ENCODE assay signal across 19 cellular contexts in genomic region chr1:243890576-243890975, GRCh38. TPM values are rescaled to one million over a fixed set of nuclear protein-coding genes. Genes with fewer than 3 reads are reported as not detected.
DNase-seq lines count a peak whose midpoint lies in the region; ATAC-seq and TF ChIP-seq lines count a peak whose summit lies in the region.
"Had no signal": no experiment of that assay in that cellular context is flagged by ENCODE, and none has a peak within 500 bp of the region (broad histone marks: within the 10 kb centered on the region; RNA-seq: fewer than 3 reads in every experiment).

No MANE protein-coding gene starts in this region.

- no peak overlapping the region for H3K4me3 Mint-ChIP-seq in activated T-helper 1 cell treated with anti-CD3 and anti-CD28 coated beads, Interleukin-12 subunit alpha, Interleukin-12 subunit beta, Interleukin-2, Interleukin-4 antibody, amounts not matched to agents 30 ng/mL and 10 ng/mL and 1 ng/mL, durations not matched to agents 14 hours and 24 hours and 36 hours
- no peak overlapping the region for H3K4me3 Mint-ChIP-seq in Caco-2 (ENCODE audit: unreplicated experiment)
- H3K4me3 Mint-ChIP-seq: activated CD4-positive, alpha-beta memory T cell treated with anti-CD3 and anti-CD28 coated beads for 36 hours; dendritic cell treated with granulocyte-macrophage colony-stimulating factor and Interleukin-4, amounts not matched to agents 40 ng/mL and 50 ng/mL, for 4 days; memory B cell had no signal

- no peaks in the 10 kb centered on the region for H3K4me1 Mint-ChIP-seq in activated T-helper 1 cell treated with anti-CD3 and anti-CD28 coated beads, Interleukin-12 subunit alpha, Interleukin-12 subunit beta, Interleukin-2, Interleukin-4 antibody, amounts not matched to agents 30 ng/mL and 10 ng/mL and 1 ng/mL, durations not matched to agents 14 hours and 24 hours and 36 hours (ENCODE audit: low read depth)
- H3K4me1 Mint-ChIP-seq in Caco-2 (ENCODE audit: low read depth, unreplicated experiment): no peaks in the 10 kb centered on the region
- H3K4me1 Mint-ChIP-seq: memory B cell had no signal

- intact Hi-C loops in activated T-helper 1 cell treated with anti-CD3 and anti-CD28 coated beads, Interleukin-12 subunit alpha, Interleukin-12 subunit beta, Interleukin-2, Interleukin-4 antibody, amounts not matched to agents 30 ng/mL and 10 ng/mL and 1 ng/mL, durations not matched to agents 14 hours and 24 hours and 36 hours (cut with micrococcal nuclease): no loop called here
- intact Hi-C loops in Caco-2 (cut with micrococcal nuclease; ENCODE audit: unreplicated experiment): no loop called here

- H3K36me3 Mint-ChIP-seq in activated T-helper 1 cell treated with anti-CD3 and anti-CD28 coated beads, Interleukin-12 subunit alpha, Interleukin-12 subunit beta, Interleukin-2, Interleukin-4 antibody, amounts not matched to agents 30 ng/mL and 10 ng/mL and 1 ng/mL, durations not matched to agents 14 hours and 24 hours and 36 hours (ENCODE audit: low read depth): no peaks in the 10 kb centered on the region
- no peaks in the 10 kb centered on the region for H3K36me3 Mint-ChIP-seq in Caco-2 (ENCODE audit: insufficient read depth, unreplicated experiment)
- H3K36me3 Mint-ChIP-seq: activated CD4-positive, alpha-beta memory T cell treated with anti-CD3 and anti-CD28 coated beads for 36 hours; memory B cell had no signal

- H3K9me3 Mint-ChIP-seq in activated T-helper 1 cell treated with anti-CD3 and anti-CD28 coated beads, Interleukin-12 subunit alpha, Interleukin-12 subunit beta, Interleukin-2, Interleukin-4 antibody, amounts not matched to agents 30 ng/mL and 10 ng/mL and 1 ng/mL, durations not matched to agents 14 hours and 24 hours and 36 hours: no peaks in the 10 kb centered on the region
- H3K9me3 Mint-ChIP-seq in Caco-2 (ENCODE audit: unreplicated experiment): peaks cover 3% of the 10 kb centered on the region
- H3K9me3 Mint-ChIP-seq: activated CD4-positive, alpha-beta memory T cell treated with anti-CD3 and anti-CD28 coated beads for 36 hours; dendritic cell treated with granulocyte-macrophage colony-stimulating factor and Interleukin-4, amounts not matched to agents 40 ng/mL and 50 ng/mL, for 4 days; memory B cell had no signal

- DNase-seq in AG04450 (ENCODE audit: low read depth, low spot score): peak; percentile 20
- DNase-seq in HFF-Myc (ENCODE audit: extremely low read depth, low read depth): peak; percentile 91
- DNase-seq in astrocyte of the hippocampus (ENCODE audit: low read depth, low spot score): peak; percentile 40
- peak; percentile 4 for DNase-seq in glomerular visceral epithelial cell (ENCODE audit: extremely low spot score)
- no peak for DNase-seq in activated T-helper 1 cell treated with anti-CD3 and anti-CD28 coated beads, Interleukin-12 subunit alpha, Interleukin-12 subunit beta, Interleukin-2, Interleukin-4 antibody, amounts not matched to agents 30 ng/mL and 10 ng/mL and 1 ng/mL, durations not matched to agents 14 hours and 24 hours and 36 hours (ENCODE audit: low spot score)
- DNase-seq in Caco-2: no peak
- DNase-seq: activated CD4-positive, alpha-beta memory T cell treated with anti-CD3 and anti-CD28 coated beads for 36 hours; adrenal gland; AML-193; DMS153; NCI-H2227 treated with DMSO at 0.1 percent for 48 hours; stimulated activated naive CD4-positive, alpha-beta T cell treated with Interleukin-2 at 50 U/mL for 16 hours had no signal

- CTCF ChIA-PET in AG04450 (lab: Charles Lee) (interaction anchor here (0.8 kb wide), 1 partner anchor 383 kb away, joined by 3 read pairs; no protein-coding TSS in a partner anchor), Caco-2 (lab: Charles Lee) (no interaction called here)

- POLR2A ChIA-PET in AG04450 (lab: Yijun Ruan, JAX) (no interaction called here), Caco-2 (lab: Charles Lee) (no interaction called here)

- H3K27me3 Mint-ChIP-seq in activated T-helper 1 cell treated with anti-CD3 and anti-CD28 coated beads, Interleukin-12 subunit alpha, Interleukin-12 subunit beta, Interleukin-2, Interleukin-4 antibody, amounts not matched to agents 30 ng/mL and 10 ng/mL and 1 ng/mL, durations not matched to agents 14 hours and 24 hours and 36 hours (ENCODE audit: insufficient read depth): peaks cover 6% of the 10 kb centered on the region
- no peaks in the 10 kb centered on the region for H3K27me3 Mint-ChIP-seq in Caco-2 (ENCODE audit: insufficient read depth, unreplicated experiment)
- H3K27me3 Mint-ChIP-seq: dendritic cell treated with granulocyte-macrophage colony-stimulating factor and Interleukin-4, amounts not matched to agents 40 ng/mL and 50 ng/mL, for 4 days had no signal

- H3K9me3 ChIP-seq in AG04450 (ENCODE audit: control insufficient read depth, insufficient read depth, low read length) (no peaks in the 10 kb centered on the region; the same call in 1 of the 2 replicates), Caco-2 (no peaks in the 10 kb centered on the region)
- H3K9me3 ChIP-seq: adrenal gland, esophagus muscularis mucosa, SJSA1 had no signal

- no peak for ATAC-seq in GM21360 (IDR thresholded peaks at IDR 0.05; ENCODE audit: unreplicated experiment)
- no peak for ATAC-seq in GM21717 (IDR thresholded peaks at IDR 0.05; ENCODE audit: unreplicated experiment)

- H3K4me1 ChIP-seq in Caco-2: peaks cover 5% of the 10 kb centered on the region; the same call in 1 of the 2 replicates
- H3K4me1 ChIP-seq: adrenal gland, esophagus muscularis mucosa had no signal

- H3K4me3 ChIP-seq in AG04450 (ENCODE audit: low read depth, low read length) (no peak overlapping the region), HFF-Myc (replicated peaks; ENCODE audit: low read depth, low read length) (no peak overlapping the region), Caco-2 (ENCODE audit: low read depth, low read length) (no peak overlapping the region)
- H3K4me3 ChIP-seq: adrenal gland, esophagus muscularis mucosa, SJSA1 had no signal

- no peaks in the 10 kb centered on the region for H3K36me3 ChIP-seq in Caco-2 (ENCODE audit: control insufficient read depth, insufficient read depth, low read length)
- H3K36me3 ChIP-seq: adrenal gland, esophagus muscularis mucosa, SJSA1 had no signal

- BruUV-seq in Caco-2 (replicated peaks; lab: Mats Ljungman, UMichigan): no TSS peak

- H3K27ac Mint-ChIP-seq in activated T-helper 1 cell treated with anti-CD3 and anti-CD28 coated beads, Interleukin-12 subunit alpha, Interleukin-12 subunit beta, Interleukin-2, Interleukin-4 antibody, amounts not matched to agents 30 ng/mL and 10 ng/mL and 1 ng/mL, durations not matched to agents 14 hours and 24 hours and 36 hours: no peak overlapping the region
- H3K27ac Mint-ChIP-seq in Caco-2 (ENCODE audit: unreplicated experiment): no peak overlapping the region
- H3K27ac Mint-ChIP-seq: activated CD4-positive, alpha-beta memory T cell treated with anti-CD3 and anti-CD28 coated beads for 36 hours; dendritic cell treated with granulocyte-macrophage colony-stimulating factor and Interleukin-4, amounts not matched to agents 40 ng/mL and 50 ng/mL, for 4 days; memory B cell had no signal

- no peaks in the 10 kb centered on the region for H3K27me3 ChIP-seq in AG04450 (ENCODE audit: control insufficient read depth, insufficient read depth, low read length)
- H3K27me3 ChIP-seq in Caco-2 (replicated peaks; ENCODE audit: control insufficient read depth, insufficient read depth, low read length): no peaks in the 10 kb centered on the region
- H3K27me3 ChIP-seq: esophagus muscularis mucosa, SJSA1 had no signal

- no peak overlapping the region for H3K27ac ChIP-seq in AG04450 (ENCODE audit: low read depth, low read length)
- H3K27ac ChIP-seq: adrenal gland, esophagus muscularis mucosa, SJSA1 had no signal

- TF ChIP-seq CTCF in AG04450 (IDR thresholded peaks at IDR 0.05; ENCODE audit: low read depth, low read length) (no peak), HFF-Myc (IDR thresholded peaks at IDR 0.05; ENCODE audit: low read depth, low read length, missing control alignments) (no peak), Caco-2 (IDR thresholded peaks at IDR 0.05; ENCODE audit: insufficient read depth in 1 of 2, low read depth in 1 of 2, low read length in 1 of 2, severe bottlenecking in 1 of 2, unreplicated experiment in 1 of 2) (no peak)

RNA-seq across cellular contexts. Expression of gene AKT3, which starts 40.5 kb away (rescaled TPM):
- 25.9 and 34.9 TPM in 2 replicates for polyA plus RNA-seq in AG04450 (2011; rRNA removed)
- 25.0 and 39.4 TPM in 2 replicates for polyA minus RNA-seq in AG04450 (2011; rRNA and poly(A)+ RNA removed)
- total RNA-seq in activated T-helper 1 cell treated with anti-CD3 and anti-CD28 coated beads, Interleukin-12 subunit alpha, Interleukin-12 subunit beta, Interleukin-2, Interleukin-4 antibody, amounts not matched to agents 30 ng/mL and 10 ng/mL and 1 ng/mL, durations not matched to agents 14 hours and 24 hours and 36 hours: 40.1 and 44.0 TPM in 2 replicates
- total RNA-seq in Caco-2 (2022): 3.7 and 4.0 TPM in 2 replicates
- total RNA-seq: HT-29 had no signal

Comparison
In these comparisons a context has a peak if more than half of its experiments do, and no peak if none do; other contexts are left out.
1. DNase-seq: peak in AG04450 (single experiment), HFF-Myc (single experiment), astrocyte of the hippocampus (single experiment) and glomerular visceral epithelial cell (single experiment); none in activated T-helper 1 cell treated with anti-CD3 and anti-CD28 coated beads, Interleukin-12 subunit alpha, Interleukin-12 subunit beta, Interleukin-2, Interleukin-4 antibody, amounts not matched to agents 30 ng/mL and 10 ng/mL and 1 ng/mL, durations not matched to agents 14 hours and 24 hours and 36 hours (single experiment) and Caco-2 (0 of 2).